23 cellular contexts compared by ENCODE assay signal in the genomic region with DNA sequence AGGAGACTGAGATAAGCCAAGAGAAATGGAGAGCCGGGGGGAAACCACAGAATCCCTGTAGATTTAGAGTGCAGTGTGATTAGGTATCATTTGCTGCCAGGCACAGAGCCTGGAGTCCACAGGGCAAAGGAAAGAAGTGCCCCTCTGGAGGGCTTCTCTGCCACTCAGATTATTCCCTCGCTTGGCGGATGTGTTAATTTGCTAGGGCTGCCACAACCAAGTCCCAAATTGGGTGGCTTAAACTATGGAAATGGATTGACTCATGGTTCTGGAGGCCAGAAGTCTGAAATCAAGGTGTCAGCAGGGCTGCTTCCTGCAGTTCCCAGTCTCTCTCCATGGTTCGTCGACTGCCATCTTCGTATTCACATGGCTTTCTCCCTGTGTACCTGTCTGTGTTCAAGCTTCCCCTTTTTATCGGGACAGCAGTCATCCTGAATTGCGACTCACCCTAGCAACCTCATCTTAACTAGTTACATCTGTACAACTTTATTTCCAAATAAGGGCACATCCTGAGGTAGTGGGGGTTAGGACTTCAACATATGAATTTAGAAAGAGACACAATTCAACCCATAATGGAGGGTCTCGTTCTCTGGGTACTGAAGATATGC.
"Had no signal": no experiment of that assay in that cellular context is flagged by ENCODE, and none has a peak within 500 bp of the region (broad histone marks: within the 10 kb centered on the region; RNA-seq: fewer than 3 reads in every experiment).

No MANE protein-coding gene starts in this region.

- DNase-seq: cortex of kidney; dorsolateral prefrontal cortex; effector CD8-positive, alpha-beta T cell; gastrocnemius medialis; glutamatergic neuron; islet precursor cell; left lung; lower lobe of right lung; mesenchymal stem cell; midbrain; naive B cell; psoas muscle; retina; right lobe of liver; stimulated activated CD4-positive, alpha-beta T cell treated with anti-CD3 and anti-CD28 coated beads, Interleukin-4, amount 100 ng/mL, for 1 hour; stimulated activated CD8-positive, alpha-beta memory T cell treated with anti-CD3 and anti-CD28 coated beads, Interleukin-4, amount 100 ng/mL, for 48 hours; stimulated activated naive CD8-positive, alpha-beta T cell treated with anti-CD3 and anti-CD28 coated beads, Interleukin-15, Interleukin-2, amounts not matched to agents 100 U/mL and 50 U/mL, for 24 hours; thyroid gland; uterus had no signal

- H3K4me1 Mint-ChIP-seq: naive B cell; stimulated activated effector memory CD8-positive, alpha-beta T cell treated with anti-CD3 and anti-CD28 coated beads, Interleukin-12 subunit alpha, Interleukin-12 subunit beta, amount 100 ng/mL, for 72 hours had no signal

- H3K36me3 Mint-ChIP-seq: stimulated activated effector memory CD8-positive, alpha-beta T cell treated with anti-CD3 and anti-CD28 coated beads, Interleukin-12 subunit alpha, Interleukin-12 subunit beta, amount 100 ng/mL, for 72 hours; type B pancreatic cell had no signal

- H3K4me3 Mint-ChIP-seq: naive B cell; nephron; stimulated activated effector memory CD8-positive, alpha-beta T cell treated with anti-CD3 and anti-CD28 coated beads, Interleukin-12 subunit alpha, Interleukin-12 subunit beta, amount 100 ng/mL, for 72 hours; type B pancreatic cell had no signal

- ATAC-seq: gastrocnemius medialis; left lung; lower lobe of right lung; psoas muscle; right lobe of liver; stimulated activated effector memory CD8-positive, alpha-beta T cell treated with anti-CD3 and anti-CD28 coated beads, Interleukin-12 subunit alpha, Interleukin-12 subunit beta, amount 100 ng/mL, for 72 hours; stimulated activated naive CD8-positive, alpha-beta T cell treated with anti-CD3 and anti-CD28 coated beads, Interleukin-15, Interleukin-2, amounts not matched to agents 100 U/mL and 50 U/mL, for 24 hours had no signal

- H3K27ac ChIP-seq: dorsolateral prefrontal cortex, gastrocnemius medialis, left lung, lower lobe of right lung, psoas muscle, right lobe of liver, suprapubic skin, thyroid gland, uterus had no signal

- H3K27ac Mint-ChIP-seq: naive B cell; stimulated activated effector memory CD8-positive, alpha-beta T cell treated with anti-CD3 and anti-CD28 coated beads, Interleukin-12 subunit alpha, Interleukin-12 subunit beta, amount 100 ng/mL, for 72 hours; type B pancreatic cell had no signal
